Comparison of ENCODE assay signal across 1 cellular context in the genomic region with DNA sequence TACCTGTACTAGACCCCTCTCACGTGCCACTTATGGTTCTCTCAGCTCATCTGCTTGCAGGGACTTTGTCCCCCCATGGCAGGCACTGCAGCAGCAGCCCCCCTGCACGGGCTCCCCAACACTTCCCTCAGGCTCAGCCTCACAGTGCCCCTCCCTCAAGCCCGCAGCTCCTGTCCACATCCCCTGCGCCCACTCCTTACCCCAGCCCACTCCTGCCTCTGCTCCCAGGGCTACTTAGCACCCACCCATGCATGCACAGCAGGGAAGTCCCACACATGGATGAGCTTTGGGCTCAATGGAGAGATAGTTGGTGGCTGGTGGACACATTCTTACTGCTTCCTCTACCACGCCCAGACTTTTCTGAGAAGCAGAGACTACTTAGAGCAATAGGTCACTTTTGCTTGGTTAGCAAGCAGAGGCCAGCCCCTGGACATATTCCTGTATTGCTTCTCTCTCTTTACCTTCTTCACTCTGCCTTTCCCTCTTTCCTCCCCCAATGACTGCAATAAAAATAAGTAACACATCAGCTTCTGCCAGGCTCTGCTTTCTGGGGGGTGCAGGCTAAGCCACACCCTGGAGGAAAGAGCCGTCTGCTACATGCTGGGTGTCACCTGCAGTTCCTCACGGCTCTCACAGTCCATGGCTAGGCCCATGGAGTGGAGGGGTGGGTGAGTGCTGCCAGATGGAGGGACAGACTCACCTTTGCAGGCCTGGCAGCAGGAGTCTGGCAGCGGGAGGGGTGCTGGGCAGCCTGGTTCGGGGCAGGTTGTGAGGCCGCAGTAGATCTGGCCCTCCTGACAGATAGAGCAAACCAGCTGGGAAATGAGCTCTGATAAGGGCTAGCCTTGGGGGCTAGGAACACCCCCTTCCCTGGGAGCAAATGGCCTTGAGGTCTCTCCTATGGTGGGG.
TF ChIP-seq lines count a peak whose summit lies in the region.

No MANE protein-coding gene starts in this region.

TF ChIP-seq in GM23338, 12 proteins besides CTCF, POLR2A, EP300 and RAD21 (continued from another document):
- TF ChIP-seq, protein P1, sequence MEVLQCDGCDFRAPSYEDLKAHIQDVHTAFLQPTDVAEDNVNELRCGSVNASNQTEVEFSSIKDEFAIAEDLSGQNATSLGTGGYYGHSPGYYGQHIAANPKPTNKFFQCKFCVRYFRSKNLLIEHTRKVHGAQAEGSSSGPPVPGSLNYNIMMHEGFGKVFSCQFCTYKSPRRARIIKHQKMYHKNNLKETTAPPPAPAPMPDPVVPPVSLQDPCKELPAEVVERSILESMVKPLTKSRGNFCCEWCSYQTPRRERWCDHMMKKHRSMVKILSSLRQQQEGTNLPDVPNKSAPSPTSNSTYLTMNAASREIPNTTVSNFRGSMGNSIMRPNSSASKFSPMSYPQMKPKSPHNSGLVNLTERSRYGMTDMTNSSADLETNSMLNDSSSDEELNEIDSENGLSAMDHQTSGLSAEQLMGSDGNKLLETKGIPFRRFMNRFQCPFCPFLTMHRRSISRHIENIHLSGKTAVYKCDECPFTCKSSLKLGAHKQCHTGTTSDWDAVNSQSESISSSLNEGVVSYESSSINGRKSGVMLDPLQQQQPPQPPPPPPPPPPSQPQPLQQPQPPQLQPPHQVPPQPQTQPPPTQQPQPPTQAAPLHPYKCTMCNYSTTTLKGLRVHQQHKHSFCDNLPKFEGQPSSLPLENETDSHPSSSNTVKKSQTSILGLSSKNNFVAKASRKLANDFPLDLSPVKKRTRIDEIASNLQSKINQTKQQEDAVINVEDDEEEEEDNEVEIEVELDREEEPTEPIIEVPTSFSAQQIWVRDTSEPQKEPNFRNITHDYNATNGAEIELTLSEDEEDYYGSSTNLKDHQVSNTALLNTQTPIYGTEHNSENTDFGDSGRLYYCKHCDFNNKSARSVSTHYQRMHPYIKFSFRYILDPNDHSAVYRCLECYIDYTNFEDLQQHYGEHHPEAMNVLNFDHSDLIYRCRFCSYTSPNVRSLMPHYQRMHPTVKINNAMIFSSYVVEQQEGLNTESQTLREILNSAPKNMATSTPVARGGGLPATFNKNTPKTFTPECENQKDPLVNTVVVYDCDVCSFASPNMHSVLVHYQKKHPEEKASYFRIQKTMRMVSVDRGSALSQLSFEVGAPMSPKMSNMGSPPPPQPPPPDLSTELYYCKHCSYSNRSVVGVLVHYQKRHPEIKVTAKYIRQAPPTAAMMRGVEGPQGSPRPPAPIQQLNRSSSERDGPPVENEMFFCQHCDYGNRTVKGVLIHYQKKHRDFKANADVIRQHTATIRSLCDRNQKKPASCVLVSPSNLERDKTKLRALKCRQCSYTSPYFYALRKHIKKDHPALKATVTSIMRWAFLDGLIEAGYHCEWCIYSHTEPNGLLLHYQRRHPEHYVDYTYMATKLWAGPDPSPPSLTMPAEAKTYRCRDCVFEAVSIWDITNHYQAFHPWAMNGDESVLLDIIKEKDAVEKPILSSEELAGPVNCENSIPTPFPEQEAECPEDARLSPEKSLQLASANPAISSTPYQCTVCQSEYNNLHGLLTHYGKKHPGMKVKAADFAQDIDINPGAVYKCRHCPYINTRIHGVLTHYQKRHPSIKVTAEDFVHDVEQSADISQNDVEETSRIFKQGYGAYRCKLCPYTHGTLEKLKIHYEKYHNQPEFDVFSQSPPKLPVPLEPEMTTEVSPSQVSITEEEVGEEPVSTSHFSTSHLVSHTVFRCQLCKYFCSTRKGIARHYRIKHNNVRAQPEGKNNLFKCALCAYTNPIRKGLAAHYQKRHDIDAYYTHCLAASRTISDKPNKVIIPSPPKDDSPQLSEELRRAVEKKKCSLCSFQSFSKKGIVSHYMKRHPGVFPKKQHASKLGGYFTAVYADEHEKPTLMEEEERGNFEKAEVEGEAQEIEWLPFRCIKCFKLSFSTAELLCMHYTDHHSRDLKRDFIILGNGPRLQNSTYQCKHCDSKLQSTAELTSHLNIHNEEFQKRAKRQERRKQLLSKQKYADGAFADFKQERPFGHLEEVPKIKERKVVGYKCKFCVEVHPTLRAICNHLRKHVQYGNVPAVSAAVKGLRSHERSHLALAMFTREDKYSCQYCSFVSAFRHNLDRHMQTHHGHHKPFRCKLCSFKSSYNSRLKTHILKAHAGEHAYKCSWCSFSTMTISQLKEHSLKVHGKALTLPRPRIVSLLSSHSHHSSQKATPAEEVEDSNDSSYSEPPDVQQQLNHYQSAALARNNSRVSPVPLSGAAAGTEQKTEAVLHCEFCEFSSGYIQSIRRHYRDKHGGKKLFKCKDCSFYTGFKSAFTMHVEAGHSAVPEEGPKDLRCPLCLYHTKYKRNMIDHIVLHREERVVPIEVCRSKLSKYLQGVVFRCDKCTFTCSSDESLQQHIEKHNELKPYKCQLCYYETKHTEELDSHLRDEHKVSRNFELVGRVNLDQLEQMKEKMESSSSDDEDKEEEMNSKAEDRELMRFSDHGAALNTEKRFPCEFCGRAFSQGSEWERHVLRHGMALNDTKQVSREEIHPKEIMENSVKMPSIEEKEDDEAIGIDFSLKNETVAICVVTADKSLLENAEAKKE (CRISPR knock-in tag; IDR thresholded peaks at IDR 0.05), result no peak
- TF ChIP-seq JUNB (IDR thresholded peaks at IDR 0.05; ENCODE audit: unreplicated experiment), result no peak
- no peak for TF ChIP-seq CREB1 (CRISPR knock-in tag; IDR thresholded peaks at IDR 0.05; ENCODE audit: low read depth)
- TF ChIP-seq ZNF114 (CRISPR knock-in tag; IDR thresholded peaks at IDR 0.05), result no peak
- no peak for TF ChIP-seq EZH2phosphoT487 (IDR thresholded peaks at IDR 0.05; ENCODE audit: unreplicated experiment)
